Comparison of ENCODE assay signal across 2 cellular contexts in genomic region chr1:115127539-115127938, GRCh38.
A peak's percentile ranks its signal among the peaks of the same experiment; 100 is the strongest.
TF ChIP-seq lines count a peak whose summit lies in the region.

No MANE protein-coding gene starts in this region.

TF ChIP-seq in HEK293, 187 proteins besides CTCF, POLR2A, EP300 and RAD21:
- 0 out of 2 replicates have a peak, but pooled peaks have one; percentile 36 for TF ChIP-seq ZNF768 (tag by site-specific recombination; IDR thresholded peaks at IDR 0.05)
- TF ChIP-seq ZBTB17 (tag by site-specific recombination; IDR thresholded peaks at IDR 0.05) = no peak
TF ChIP-seq in HEK293: peak in this region for 1.

TF ChIP-seq in H1, 55 proteins besides CTCF, POLR2A, EP300 and RAD21:
- TF ChIP-seq MAFK (IDR thresholded peaks at IDR 0.05; ENCODE audit: low read depth, low read length) = no peak
- no peak for TF ChIP-seq SUZ12 (IDR thresholded peaks at IDR 0.05; ENCODE audit: low read length)
- 0 out of 2 replicates have a peak, but pooled peaks have one; percentile 31 for TF ChIP-seq KDM1A (IDR thresholded peaks at IDR 0.05; ENCODE audit: borderline replicate concordance, low read length)
- TF ChIP-seq SP1 (IDR thresholded peaks at IDR 0.05; ENCODE audit: low read depth, low read length) = no peak
- TF ChIP-seq TBP (IDR thresholded peaks at IDR 0.05; ENCODE audit: low read depth, low read length) = no peak
- no peak for TF ChIP-seq ASH2L (IDR thresholded peaks at IDR 0.05; ENCODE audit: low read length)
- TF ChIP-seq BCL11A (IDR thresholded peaks at IDR 0.05; ENCODE audit: low read depth in 2 of 2, low read length in 2 of 2) = no peak
- TF ChIP-seq RFX5 (IDR thresholded peaks at IDR 0.05; ENCODE audit: borderline replicate concordance, low read depth, low read length) = no peak
